In the genomic region with DNA sequence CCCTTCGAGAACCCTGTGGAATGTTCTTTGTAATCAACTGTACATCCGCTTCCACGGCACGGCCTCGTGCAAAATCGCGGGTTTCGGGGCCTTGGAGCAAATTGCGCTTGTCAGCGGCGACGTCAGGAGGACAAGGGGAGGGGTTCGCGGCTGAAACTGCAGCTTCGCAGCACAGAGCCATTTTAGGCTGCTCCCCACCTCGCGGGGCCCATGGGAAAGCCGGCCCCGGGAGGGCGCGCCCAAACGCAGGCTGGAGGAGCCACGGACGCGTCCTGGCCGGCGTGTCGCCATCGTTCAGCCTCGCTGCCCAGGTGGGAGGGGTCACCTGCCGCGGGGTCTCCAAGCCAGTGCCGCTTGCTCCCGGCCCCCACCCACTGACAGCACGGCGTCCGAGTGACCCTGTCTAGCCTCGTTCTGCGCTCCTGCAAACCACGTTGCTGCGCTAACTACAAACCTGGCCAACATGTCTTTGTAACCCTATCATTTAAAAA, we compare ENCODE assay signal across 9 cellular contexts. TPM values are rescaled to one million over a fixed set of nuclear protein-coding genes. Genes with fewer than 3 reads are reported as not detected.
DNase-seq lines count a peak whose midpoint lies in the region; ATAC-seq, FAIRE-seq and TF ChIP-seq lines count a peak whose summit lies in the region.
"Had no signal": no experiment of that assay in that cellular context is flagged by ENCODE, and none has a peak within 500 bp of the region (broad histone marks: within the 10 kb centered on the region; RNA-seq: fewer than 3 reads in every experiment).

No MANE protein-coding gene starts in this region.

- POLR2A ChIA-PET in HepG2 (lab: Yijun Ruan, JAX) = no interaction called here

- H4K20me1 ChIP-seq in HepG2 (ENCODE audit: insufficient read depth, low read length) = no peaks in the 10 kb centered on the region
- no peaks in the 10 kb centered on the region for H4K20me1 ChIP-seq in osteoblast (ENCODE audit: insufficient read depth, low read length)

- peak overlapping the region; percentile 41 to 76 (median 74) for H3K4me3 ChIP-seq in liver (ENCODE audit: low read depth in 1 of 3, low read length in 3 of 3)
- H3K4me3 ChIP-seq in HepG2 (replicated peaks in 1 of 3; ENCODE audit: insufficient read depth in 1 of 3, low read depth in 2 of 3, low read length in 3 of 3) = no peak overlapping the region
- H3K4me3 ChIP-seq in ectodermal cell (ENCODE audit: insufficient read depth, low read depth, low read length) = peak overlapping the region; percentile 65
- peak overlapping the region; percentile 74 for H3K4me3 ChIP-seq in mesodermal cell (ENCODE audit: extremely low read depth, insufficient read depth, low read length, poor library complexity, severe bottlenecking)
- peak overlapping the region; percentile 69 to 84 (median 74) for H3K4me3 ChIP-seq in stomach
- no peak overlapping the region for H3K4me3 ChIP-seq in osteoblast (ENCODE audit: insufficient read depth, low read length)

- H3K9me3 ChIP-seq in liver (ENCODE audit: control insufficient read depth in 4 of 4, low read length in 3 of 4) (no peaks in the 10 kb centered on the region), HepG2 (ENCODE audit: low read length) (no peaks in the 10 kb centered on the region), ectodermal cell (ENCODE audit: control insufficient read depth, low read length) (no peaks in the 10 kb centered on the region), mesodermal cell (ENCODE audit: control insufficient read depth, low read length) (no peaks in the 10 kb centered on the region), stomach (no peaks in the 10 kb centered on the region), osteoblast (ENCODE audit: low read depth, low read length) (no peaks in the 10 kb centered on the region)

- TF ChIP-seq POLR2A in HepG2 (IDR thresholded peaks at IDR 0.05; ENCODE audit: insufficient read depth in 1 of 2, low read depth in 2 of 2, low read length in 2 of 2) (no peak), stomach (IDR thresholded peaks at IDR 0.05) (no peak)

- no peak overlapping the region for H2AFZ ChIP-seq in HepG2 (ENCODE audit: low read length)
- H2AFZ ChIP-seq in osteoblast (ENCODE audit: low read length) = no peak overlapping the region

- DNase-seq in HepG2 (ENCODE audit: low spot score) = no peak
- peak; percentile 73 for DNase-seq in activated CD4-positive, alpha-beta T cell treated with anti-CD3 and anti-CD28 coated beads for 48 hours
- no peak for DNase-seq in stomach
- no peak for DNase-seq in osteoblast (ENCODE audit: insufficient read length, low spot score, missing footprints)
- DNase-seq in AML-193 (lab: John Stamatoyannopoulos, UW) = no peak

- H3K27ac ChIP-seq in liver (ENCODE audit: low read depth in 1 of 2, low read length in 2 of 2) (peak overlapping the region; percentile 55), HepG2 (ENCODE audit: extremely low read length, insufficient read depth, low read length) (no peak overlapping the region), ectodermal cell (ENCODE audit: insufficient read depth, low read depth, low read length, poor library complexity, severe bottlenecking) (no peak overlapping the region), mesodermal cell (ENCODE audit: low read depth, low read length, severe bottlenecking) (no peak overlapping the region), stomach (peak overlapping the region; percentile 64 to 87 (median 74)), osteoblast (ENCODE audit: low read depth, low read length) (no peak overlapping the region)
- H3K27ac ChIP-seq: C4-2B had no signal

- H3K36me3 ChIP-seq in liver (ENCODE audit: control insufficient read depth in 4 of 4, insufficient read depth in 3 of 4, low read depth in 1 of 4, low read length in 3 of 4) = no peaks in the 10 kb centered on the region
- no peaks in the 10 kb centered on the region for H3K36me3 ChIP-seq in HepG2 (replicated peaks in 1 of 2; ENCODE audit: control insufficient read depth in 1 of 2, insufficient read depth in 2 of 2, low read length in 2 of 2)
- no peaks in the 10 kb centered on the region for H3K36me3 ChIP-seq in ectodermal cell (ENCODE audit: control insufficient read depth, insufficient read depth, low read length)
- no peaks in the 10 kb centered on the region for H3K36me3 ChIP-seq in mesodermal cell (ENCODE audit: control insufficient read depth, insufficient read depth, low read length)
- H3K36me3 ChIP-seq in stomach = no peaks in the 10 kb centered on the region
- H3K36me3 ChIP-seq in osteoblast (ENCODE audit: insufficient read depth, low read length) = no peaks in the 10 kb centered on the region

- BruUV-seq in HepG2 (replicated peaks; lab: Mats Ljungman, UMichigan) = no TSS peak

- TF ChIP-seq RAD21 in liver (IDR thresholded peaks at IDR 0.05) = no peak
- TF ChIP-seq RAD21 in HepG2 (CRISPR knock-in tag; IDR thresholded peaks at IDR 0.05) = no peak

- H3K27me3 ChIP-seq in liver (ENCODE audit: control insufficient read depth in 4 of 4, insufficient read depth in 4 of 4, low read length in 3 of 4) (peaks cover 0 to 8% (median under 1%) of the 10 kb centered on the region in 4 donors), HepG2 (ENCODE audit: control insufficient read depth in 1 of 2, insufficient read depth in 2 of 2, low read length in 2 of 2) (peaks cover 3 to 31% of the 10 kb centered on the region in 2 experiments; a peak in 4 of 5 replicates), ectodermal cell (ENCODE audit: control insufficient read depth, insufficient read depth, low read length, poor library complexity, severe bottlenecking) (peaks cover 65% of the 10 kb centered on the region), stomach (peaks cover 0 to 52% (median 48%) of the 10 kb centered on the region in 3 donors), osteoblast (ENCODE audit: insufficient read depth, low read length) (peaks cover 35% of the 10 kb centered on the region)

- FAIRE-seq in HepG2 (lab: Jason Lieb, UNC) = no peak

- no peak for ATAC-seq in HepG2

- TF ChIP-seq CTCF in liver (IDR thresholded peaks at IDR 0.05; ENCODE audit: low read depth, low read length, missing input control) = no peak
- TF ChIP-seq CTCF in HepG2 (CRISPR knock-in tag; IDR thresholded peaks at IDR 0.05) = no peak
- no peak for TF ChIP-seq CTCF in stomach (IDR thresholded peaks at IDR 0.05)
- no peak for TF ChIP-seq CTCF in osteoblast (IDR thresholded peaks at IDR 0.05; ENCODE audit: extremely low read depth, low read depth, low read length)

- no peaks in the 10 kb centered on the region for H3K79me2 ChIP-seq in HepG2 (ENCODE audit: insufficient read depth, low read length)
- H3K79me2 ChIP-seq in osteoblast (ENCODE audit: insufficient read depth, low read length) = no peaks in the 10 kb centered on the region

- no peak overlapping the region for H3K4me2 ChIP-seq in HepG2 (ENCODE audit: low read depth, low read length)
- H3K4me2 ChIP-seq in osteoblast (ENCODE audit: insufficient read depth, low read length) = no peak overlapping the region

- H3K4me1 ChIP-seq in liver (ENCODE audit: control insufficient read depth in 4 of 4, insufficient read depth in 4 of 4, low read length in 3 of 4) = peaks cover 11 to 54% (median 34%) of the 10 kb centered on the region in 4 donors
- no peaks in the 10 kb centered on the region for H3K4me1 ChIP-seq in HepG2 (ENCODE audit: insufficient read depth, low read length)
- H3K4me1 ChIP-seq in ectodermal cell (ENCODE audit: control insufficient read depth, insufficient read depth, low read length) = peaks cover 7% of the 10 kb centered on the region
- peaks cover 23% of the 10 kb centered on the region for H3K4me1 ChIP-seq in mesodermal cell (ENCODE audit: control insufficient read depth, insufficient read depth, low read length, poor library complexity, severe bottlenecking)
- peaks cover 28 to 72% (median 61%) of the 10 kb centered on the region in 4 donors for H3K4me1 ChIP-seq in stomach
- no peaks in the 10 kb centered on the region for H3K4me1 ChIP-seq in osteoblast (ENCODE audit: insufficient read depth, low read length)

- H3K9ac ChIP-seq in liver (ENCODE audit: low read depth in 1 of 2, low read length in 2 of 2) (peak overlapping the region in 1 of 2 donors; percentile 36), HepG2 (ENCODE audit: insufficient read depth, low read depth, low read length) (no peak overlapping the region)

- TF ChIP-seq EP300 in HepG2 (IDR thresholded peaks at IDR 0.05; ENCODE audit: low read depth in 2 of 2, low read length in 2 of 2) (no peak), HepG2 (CRISPR knock-in tag; IDR thresholded peaks at IDR 0.05; ENCODE audit: borderline replicate concordance) (no peak), stomach (IDR thresholded peaks at IDR 0.05) (no peak)

- intact Hi-C loops in HepG2 (cut with micrococcal nuclease; ENCODE audit: unreplicated experiment) (no loop called here), stomach (cut with DNase I; ENCODE audit: low total_unique reads) (no loop called here)

- in situ Hi-C loops in HepG2 (cut with HindIII; ENCODE audit: extremely low pct_ligation_motif_present, low pct_unique_long_range_greater_than_20kb) = no loop called here

- 5% methylated on average over 41 of the region's 41 CpGs for WGBS in liver
- 75% methylated on average over 21 of the region's 41 CpGs for WGBS in HepG2 (ENCODE audit: low lambda C conversion rate)
- 0 to 1% methylated on average over 41 of the region's 41 CpGs for WGBS in ectodermal cell, 2 experiments
- WGBS in mesodermal cell (ENCODE audit: insufficient coverage in 2 of 2), 2 experiments = 1 to 2% methylated on average over 33 to 37 of the region's 41 CpGs
- WGBS in stomach, 5 donors = 0 to 3% (median 2%) methylated on average over 14 to 41 of the region's 41 CpGs

- CTCF ChIA-PET in HepG2 (lab: Yijun Ruan, JAX; ENCODE audit: low intra/inter-chr PET ratio, low total read pairs) = no interaction called here

RNA-seq across cellular contexts. Expression of gene SFMBT2, which starts 2.8 kb away (rescaled TPM):
- total RNA-seq in liver (1 to 10 TPM; 2.3 to 2.8 TPM), HepG2 (2016; rRNA removed; fragmentation: Illumina TruSeq; extraction: Trizol) (0.02 and 0.04 TPM in 2 replicates), stomach (10 to 100 TPM in 3 of 5 donors, 1 to 10 TPM in 2; 1.2 to 17.3 (median 13.4) TPM), osteoblast (under 0.01 TPM in 2 replicates)
- polyA plus RNA-seq in liver (under 1 TPM; 0.46 to 0.76 TPM), HepG2 (2011; rRNA removed) (0.01 TPM in 2 replicates), stomach (1 to 10 TPM in 2 of 3 donors, under 1 TPM in 1; 0.90 to 2.9 (median 1.1) TPM)
- total RNA-seq in HepG2 (2016; cell fraction: cytosol; rRNA removed; fragmentation: Illumina TruSeq; extraction: Trizol; ENCODE audit: low read depth) = not detected in 2 replicates
- 0.02 TPM in 1 of 2 replicates, not detected in the other for total RNA-seq in HepG2 (2016; cell fraction: insoluble cytoplasmic fraction; rRNA removed; fragmentation: Illumina TruSeq; extraction: Trizol)
- total RNA-seq in HepG2 (2016; cell fraction: membrane; rRNA removed; fragmentation: Illumina TruSeq; extraction: Trizol) = not detected in 2 replicates
- 0.03 TPM in 1 of 2 replicates, not detected in the other for total RNA-seq in HepG2 (2016; cell fraction: nucleus; rRNA removed; fragmentation: Illumina TruSeq; extraction: Trizol)
- 0.01 TPM in 2 replicates for polyA plus RNA-seq in HepG2 (2011; cell fraction: cytosol; rRNA removed)
- 0.02 and 0.06 TPM in 2 replicates for polyA plus RNA-seq in HepG2 (2011; cell fraction: nucleus; rRNA removed)
- polyA plus RNA-seq in HepG2 (2012) = not detected in 2 replicates
- polyA plus RNA-seq in HepG2 (2016; cell fraction: cytosol; fragmentation: Illumina TruSeq; extraction: Trizol; ENCODE audit: low read depth) = not detected in 2 replicates
- not detected in 2 replicates for polyA plus RNA-seq in HepG2 (2016; cell fraction: insoluble cytoplasmic fraction; fragmentation: Illumina TruSeq; extraction: Trizol; ENCODE audit: low read depth)
- polyA plus RNA-seq in HepG2 (2016; cell fraction: membrane; fragmentation: Illumina TruSeq; extraction: Trizol; ENCODE audit: low read depth) = not detected in 2 replicates
- not detected in 2 replicates for polyA plus RNA-seq in HepG2 (2016; cell fraction: nucleus; fragmentation: Illumina TruSeq; extraction: Trizol; ENCODE audit: insufficient read depth, low read depth)
- 0.14 and 27.7 TPM in 2 replicates for polyA minus RNA-seq in HepG2 (2011; rRNA and poly(A)+ RNA removed; ENCODE audit: low replicate concordance)
- 0.09 and 0.69 TPM in 2 replicates for polyA minus RNA-seq in HepG2 (2011; cell fraction: cytosol; rRNA and poly(A)+ RNA removed)
- polyA minus RNA-seq in HepG2 (2011; cell fraction: nucleus; rRNA and poly(A)+ RNA removed) = 0.12 and 0.13 TPM in 2 replicates
- 3.6 TPM for polyA plus RNA-seq in ectodermal cell (2013, experiment 1 of 4)
- polyA plus RNA-seq in ectodermal cell (2013, experiment 2 of 4) = 4.0 TPM
- 3.7 TPM for polyA plus RNA-seq in ectodermal cell (2013, experiment 3 of 4)
- polyA plus RNA-seq in ectodermal cell (2013, experiment 4 of 4) = 3.6 TPM
- polyA plus RNA-seq in mesodermal cell (2013, experiment 1 of 2) = 1.4 TPM
- polyA plus RNA-seq in mesodermal cell (2013, experiment 2 of 2) = 1.9 TPM

Comparison
In these comparisons a context has a peak if more than half of its experiments do, and no peak if none do; other contexts are left out.
1. H3K27ac ChIP-seq: peak in liver (2 of 2) and stomach (5 of 5); none in HepG2 (single experiment), ectodermal cell (single experiment), mesodermal cell (single experiment) and osteoblast (single experiment).
2. H3K4me3 ChIP-seq: peak in liver (3 of 3), ectodermal cell (single experiment), mesodermal cell (single experiment) and stomach (4 of 4); none in HepG2 (0 of 3) and osteoblast (single experiment).